Comparison of ENCODE assay signal across 30 cellular contexts in the genomic region with DNA sequence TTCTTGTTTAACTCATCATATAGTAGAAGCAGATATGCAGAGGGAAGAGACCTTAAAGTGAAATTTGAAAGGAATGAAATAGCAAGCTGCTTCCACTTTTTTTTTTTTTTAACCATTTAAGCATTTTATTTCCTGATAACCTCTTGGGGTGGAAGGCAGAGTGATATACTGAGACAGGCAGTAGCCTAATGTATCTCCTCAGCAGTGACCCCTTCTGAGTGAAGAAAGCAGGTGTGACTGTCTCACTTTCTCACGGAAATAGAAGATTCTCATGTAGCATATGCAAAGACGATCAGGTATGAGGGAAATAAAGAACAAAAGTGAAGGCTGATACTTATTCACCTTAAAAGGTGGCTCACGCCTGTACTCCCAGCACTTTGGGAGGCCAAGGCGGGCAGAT.
"Had no signal": no experiment of that assay in that cellular context is flagged by ENCODE, and none has a peak within 500 bp of the region (broad histone marks: within the 10 kb centered on the region; RNA-seq: fewer than 3 reads in every experiment).

No MANE protein-coding gene starts in this region.

- H3K4me1 ChIP-seq: ascending aorta, breast epithelium, esophagus muscularis mucosa, foreskin keratinocyte, gastrocnemius medialis, heart left ventricle had no signal

- H3K27me3 ChIP-seq: ascending aorta, breast epithelium, cardiac muscle cell, dorsolateral prefrontal cortex, esophagus muscularis mucosa, foreskin keratinocyte, gastrocnemius medialis, heart left ventricle had no signal

- H3K4me1 Mint-ChIP-seq: activated naive CD8-positive, alpha-beta T cell treated with anti-CD3 and anti-CD28 coated beads, Interleukin-2, amount 10 ng/mL, durations not matched to agents 7 days and 5 days; brain had no signal

- ATAC-seq: foreskin keratinocyte, gastrocnemius medialis, heart left ventricle had no signal

- H3K4me3 Mint-ChIP-seq: activated CD4-positive, alpha-beta memory T cell treated with anti-CD3 and anti-CD28 coated beads, Interleukin-2, amount 10 ng/mL, durations not matched to agents 7 days and 5 days; activated CD4-positive, alpha-beta T cell treated with anti-CD3 and anti-CD28 coated beads, Interleukin-2, amount 10 ng/mL, durations not matched to agents 7 days and 5 days; activated naive CD4-positive, alpha-beta T cell treated with anti-CD3 and anti-CD28 coated beads, Interleukin-2, amount 10 ng/mL, durations not matched to agents 7 days and 5 days; activated naive CD8-positive, alpha-beta T cell treated with anti-CD3 and anti-CD28 coated beads, Interleukin-2, amount 10 ng/mL, durations not matched to agents 7 days and 5 days; activated T-cell treated with anti-CD3 and anti-CD28 coated beads, Interleukin-2, amount 50 U/mL, for 24 hours; activated T-cell treated with anti-CD3 and anti-CD28 coated beads, Interleukin-2, amount 50 U/mL, for 72 hours; brain; dendritic cell treated with granulocyte-macrophage colony-stimulating factor and Interleukin-4, amounts not matched to agents 40 ng/mL and 50 ng/mL, for 4 days had no signal

- H3K9me3 ChIP-seq: ascending aorta, breast epithelium, esophagus muscularis mucosa, gastrocnemius medialis, heart left ventricle had no signal

- DNase-seq: activated CD4-positive, alpha-beta memory T cell treated with anti-CD3 and anti-CD28 coated beads, Interleukin-2, amount 10 ng/mL, durations not matched to agents 7 days and 5 days; activated CD4-positive, alpha-beta T cell treated with anti-CD3 and anti-CD28 coated beads for 1 hour; activated CD4-positive, alpha-beta T cell treated with anti-CD3 and anti-CD28 coated beads for 4 hours; activated CD4-positive, alpha-beta T cell treated with anti-CD3 and anti-CD28 coated beads, Interleukin-2, amount 10 ng/mL, durations not matched to agents 7 days and 5 days; activated CD4-positive, alpha-beta T cell treated with anti-CD3 and anti-CD28 coated beads, Interleukin-2, amount 50 U/mL, for 4 hours; activated CD8-positive, alpha-beta memory T cell treated with anti-CD3 and anti-CD28 coated beads, Interleukin-2, amount 50 U/mL, for 48 hours; activated gamma-delta T cell; activated naive CD4-positive, alpha-beta T cell; activated naive CD4-positive, alpha-beta T cell treated with anti-CD3 and anti-CD28 coated beads, Interleukin-2, amount 10 ng/mL, durations not matched to agents 7 days and 5 days; activated naive CD8-positive, alpha-beta T cell treated with anti-CD3 and anti-CD28 coated beads, Interleukin-2, amount 10 ng/mL, durations not matched to agents 7 days and 5 days; activated T-cell treated with anti-CD3 and anti-CD28 coated beads for 4 hours; activated T-cell treated with anti-CD3 and anti-CD28 coated beads, Interleukin-2, amount 50 U/mL, for 24 hours; activated T-cell treated with anti-CD3 and anti-CD28 coated beads, Interleukin-2, amount 50 U/mL, for 72 hours; central memory CD4-positive, alpha-beta T cell; cerebellar nuclear complex; dorsolateral prefrontal cortex; effector memory CD4-positive, alpha-beta T cell; foreskin keratinocyte; gastrocnemius medialis; glutamatergic neuron; heart left ventricle; T-helper 2 cell had no signal

- H3K9me3 Mint-ChIP-seq: activated CD4-positive, alpha-beta memory T cell treated with anti-CD3 and anti-CD28 coated beads, Interleukin-2, amount 10 ng/mL, durations not matched to agents 7 days and 5 days; activated CD4-positive, alpha-beta T cell treated with anti-CD3 and anti-CD28 coated beads, Interleukin-2, amount 10 ng/mL, durations not matched to agents 7 days and 5 days; activated naive CD4-positive, alpha-beta T cell treated with anti-CD3 and anti-CD28 coated beads, Interleukin-2, amount 10 ng/mL, durations not matched to agents 7 days and 5 days; activated naive CD8-positive, alpha-beta T cell treated with anti-CD3 and anti-CD28 coated beads, Interleukin-2, amount 10 ng/mL, durations not matched to agents 7 days and 5 days; activated T-cell treated with anti-CD3 and anti-CD28 coated beads, Interleukin-2, amount 50 U/mL, for 24 hours; activated T-cell treated with anti-CD3 and anti-CD28 coated beads, Interleukin-2, amount 50 U/mL, for 72 hours; brain; dendritic cell treated with granulocyte-macrophage colony-stimulating factor and Interleukin-4, amounts not matched to agents 40 ng/mL and 50 ng/mL, for 4 days had no signal

- H3K36me3 Mint-ChIP-seq: activated naive CD4-positive, alpha-beta T cell treated with anti-CD3 and anti-CD28 coated beads, Interleukin-2, amount 10 ng/mL, durations not matched to agents 7 days and 5 days; activated naive CD4-positive, alpha-beta T cell treated with anti-CD3 and anti-CD28 coated beads, Interleukin-2, amount 50 U/mL, for 72 hours; activated naive CD8-positive, alpha-beta T cell treated with anti-CD3 and anti-CD28 coated beads, Interleukin-2, amount 10 ng/mL, durations not matched to agents 7 days and 5 days; brain had no signal

- H3K4me3 ChIP-seq: ascending aorta, breast epithelium, cardiac muscle cell, coronary artery, dorsolateral prefrontal cortex, esophagus muscularis mucosa, gastrocnemius medialis, heart left ventricle had no signal

- H3K36me3 ChIP-seq: ascending aorta, breast epithelium, cardiac muscle cell, esophagus muscularis mucosa, gastrocnemius medialis, heart left ventricle had no signal

- H3K27me3 Mint-ChIP-seq: activated CD4-positive, alpha-beta memory T cell treated with anti-CD3 and anti-CD28 coated beads, Interleukin-2, amount 10 ng/mL, durations not matched to agents 7 days and 5 days; activated CD4-positive, alpha-beta T cell treated with anti-CD3 and anti-CD28 coated beads, Interleukin-2, amount 10 ng/mL, durations not matched to agents 7 days and 5 days; activated naive CD4-positive, alpha-beta T cell treated with anti-CD3 and anti-CD28 coated beads, Interleukin-2, amount 10 ng/mL, durations not matched to agents 7 days and 5 days; activated naive CD8-positive, alpha-beta T cell treated with anti-CD3 and anti-CD28 coated beads, Interleukin-2, amount 10 ng/mL, durations not matched to agents 7 days and 5 days; activated T-cell treated with anti-CD3 and anti-CD28 coated beads, Interleukin-2, amount 50 U/mL, for 24 hours; brain; dendritic cell treated with granulocyte-macrophage colony-stimulating factor and Interleukin-4, amounts not matched to agents 40 ng/mL and 50 ng/mL, for 4 days had no signal

- H3K27ac ChIP-seq: ascending aorta, breast epithelium, cardiac muscle cell, coronary artery, dorsolateral prefrontal cortex, esophagus muscularis mucosa, foreskin keratinocyte, gastrocnemius medialis, heart left ventricle had no signal

- H3K27ac Mint-ChIP-seq: activated CD4-positive, alpha-beta memory T cell treated with anti-CD3 and anti-CD28 coated beads, Interleukin-2, amount 10 ng/mL, durations not matched to agents 7 days and 5 days; activated CD4-positive, alpha-beta T cell treated with anti-CD3 and anti-CD28 coated beads, Interleukin-2, amount 10 ng/mL, durations not matched to agents 7 days and 5 days; activated naive CD4-positive, alpha-beta T cell treated with anti-CD3 and anti-CD28 coated beads, Interleukin-2, amount 10 ng/mL, durations not matched to agents 7 days and 5 days; activated naive CD4-positive, alpha-beta T cell treated with anti-CD3 and anti-CD28 coated beads, Interleukin-2, amount 50 U/mL, for 72 hours; activated naive CD8-positive, alpha-beta T cell treated with anti-CD3 and anti-CD28 coated beads, Interleukin-2, amount 10 ng/mL, durations not matched to agents 7 days and 5 days; activated T-cell treated with anti-CD3 and anti-CD28 coated beads, Interleukin-2, amount 50 U/mL, for 24 hours; activated T-cell treated with anti-CD3 and anti-CD28 coated beads, Interleukin-2, amount 50 U/mL, for 72 hours; brain; dendritic cell treated with granulocyte-macrophage colony-stimulating factor and Interleukin-4, amounts not matched to agents 40 ng/mL and 50 ng/mL, for 4 days had no signal
